Comparison of ENCODE assay signal across 12 cellular contexts in the genomic region with DNA sequence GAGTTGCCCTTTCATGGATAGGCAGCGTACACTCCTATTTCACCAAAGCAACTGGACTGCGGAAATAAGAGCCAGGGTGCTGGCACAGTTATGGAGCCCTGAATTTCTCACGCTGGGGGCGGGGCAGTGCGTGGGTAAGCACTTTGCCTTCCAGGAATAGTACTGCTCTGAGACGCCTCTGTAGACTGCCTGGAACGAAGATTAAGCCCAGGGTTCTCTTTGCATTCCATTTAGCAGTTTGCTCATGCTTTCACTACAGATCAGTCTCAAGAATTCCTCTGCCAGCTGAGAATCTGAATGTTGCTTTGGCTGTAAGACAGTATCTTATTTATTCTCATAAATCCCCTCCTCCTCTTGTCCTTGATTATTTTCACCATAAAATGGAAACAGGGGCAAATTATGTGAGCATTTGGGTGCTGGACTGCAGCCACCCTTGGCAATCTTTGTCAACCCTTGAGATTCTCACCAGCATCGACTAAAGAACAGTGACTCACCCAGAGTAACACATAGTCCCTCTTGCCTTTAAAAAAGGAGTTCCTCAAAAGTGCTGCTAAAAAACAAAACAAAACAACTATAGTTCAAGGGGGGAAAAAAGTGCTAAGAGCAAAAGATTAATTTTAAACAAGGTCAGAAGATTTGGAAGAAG.
A peak's percentile ranks its signal among the peaks of the same experiment; 100 is the strongest.
DNase-seq lines count a peak whose midpoint lies in the region; ATAC-seq and TF ChIP-seq lines count a peak whose summit lies in the region.
"Had no signal": no experiment of that assay in that cellular context is flagged by ENCODE, and none has a peak within 500 bp of the region (broad histone marks: within the 10 kb centered on the region; RNA-seq: fewer than 3 reads in every experiment).

No MANE protein-coding gene starts in this region.

- H3K4me1 ChIP-seq in SK-N-SH (ENCODE audit: control insufficient read depth in 1 of 2, insufficient read depth in 2 of 2, low read depth in 1 of 2, low read length in 1 of 2): no peaks in the 10 kb centered on the region; a peak in 1 of 4 replicates
- peaks cover 16% of the 10 kb centered on the region for H3K4me1 ChIP-seq in lower lobe of right lung
- peaks cover 14% of the 10 kb centered on the region for H3K4me1 ChIP-seq in upper lobe of right lung

- no peaks in the 10 kb centered on the region for H3F3A ChIP-seq in SK-N-SH (replicated peaks; ENCODE audit: insufficient read depth)

- DNase-seq in SK-N-SH: no peak
- DNase-seq in cardiac fibroblast (ENCODE audit: low read depth in 2 of 2): peak; percentile 38 to 76
- no peak for DNase-seq in lower lobe of right lung
- DNase-seq in upper lobe of right lung: no peak
- DNase-seq in NCI-H1092 treated with DMSO at 0.1 percent for 48 hours (lab: John Stamatoyannopoulos, UW): no peak
- DNase-seq in NCI-H1436 treated with DMSO at 0.1 percent for 48 hours (lab: John Stamatoyannopoulos, UW): no peak
- DNase-seq: cortex of kidney, H9, NCI-H1092, T1000 had no signal

- no peak for TF ChIP-seq CTCF in SK-N-SH (IDR thresholded peaks at IDR 0.05)
- TF ChIP-seq CTCF in cardiac fibroblast (IDR thresholded peaks at IDR 0.05; ENCODE audit: low read depth, low read length): no peak
- TF ChIP-seq CTCF in lower lobe of right lung (IDR thresholded peaks at IDR 0.05): no peak
- TF ChIP-seq CTCF in upper lobe of right lung (IDR thresholded peaks at IDR 0.05): no peak

- ATAC-seq in SK-N-SH treated with all-trans-retinoic acid at 6 μM for 48 hours (peak; percentile 31; the same call in 2 of the 3 replicates), lower lobe of right lung (peak; percentile 30 to 64), upper lobe of right lung (peak; percentile 38), HG02571 (IDR thresholded peaks at IDR 0.05; ENCODE audit: unreplicated experiment) (no peak)

- H3K9ac ChIP-seq in SK-N-SH: no peak overlapping the region

- no peak for TF ChIP-seq EP300 in SK-N-SH (IDR thresholded peaks at IDR 0.05; ENCODE audit: borderline replicate concordance in 1 of 2, low read depth in 1 of 2, low read length in 1 of 2)

- H4K20me1 ChIP-seq in SK-N-SH (ENCODE audit: insufficient read depth): no peaks in the 10 kb centered on the region

- CTCF ChIA-PET in SK-N-SH (lab: Yijun Ruan, JAX): no interaction called here

- no peaks in the 10 kb centered on the region for H3K79me2 ChIP-seq in SK-N-SH (ENCODE audit: insufficient read depth)

- H3K4me3 ChIP-seq in SK-N-SH (ENCODE audit: low read depth in 2 of 2, low read length in 1 of 2) (no peak overlapping the region), cardiac fibroblast (replicated peaks in 1 of 2; ENCODE audit: low read depth in 2 of 2, low read length in 2 of 2) (no peak overlapping the region), lower lobe of right lung (no peak overlapping the region), upper lobe of right lung (no peak overlapping the region)

- no peaks in the 10 kb centered on the region for H3K9me3 ChIP-seq in SK-N-SH
- no peaks in the 10 kb centered on the region for H3K9me3 ChIP-seq in lower lobe of right lung
- no peaks in the 10 kb centered on the region for H3K9me3 ChIP-seq in upper lobe of right lung

- H2AFZ ChIP-seq in SK-N-SH (ENCODE audit: low read depth): no peak overlapping the region

- TF ChIP-seq RAD21 in SK-N-SH (IDR thresholded peaks at IDR 0.05; ENCODE audit: low read length): no peak

- no peak overlapping the region for H3K4me2 ChIP-seq in SK-N-SH

- H3K9me2 ChIP-seq in SK-N-SH: no peaks in the 10 kb centered on the region

- WGBS in SK-N-SH (ENCODE audit: low lambda C conversion rate): 86% methylated on average over 8 of the region's 8 CpGs

- H3K36me3 ChIP-seq in SK-N-SH (replicated peaks in 1 of 2; ENCODE audit: control insufficient read depth in 1 of 2, insufficient read depth in 2 of 2, low read length in 1 of 2) (peaks cover 0 to 8% of the 10 kb centered on the region in 2 experiments), lower lobe of right lung (no peaks in the 10 kb centered on the region), upper lobe of right lung (no peaks in the 10 kb centered on the region)

- H3K27me3 ChIP-seq in SK-N-SH (ENCODE audit: insufficient read depth) (no peaks in the 10 kb centered on the region), lower lobe of right lung (ENCODE audit: low read depth) (no peaks in the 10 kb centered on the region), upper lobe of right lung (no peaks in the 10 kb centered on the region)

- H3K27ac ChIP-seq in SK-N-SH (ENCODE audit: low read depth in 2 of 2, low read length in 1 of 2): no peak overlapping the region
- H3K27ac ChIP-seq in lower lobe of right lung: no peak overlapping the region
- H3K27ac ChIP-seq in upper lobe of right lung: no peak overlapping the region

- POLR2A ChIA-PET in SK-N-SH (lab: Yijun Ruan, JAX): no interaction called here

- intact Hi-C loops in lower lobe of right lung (cut with DNase I) (no loop called here), upper lobe of right lung (cut with DNase I) (no loop called here)

TF ChIP-seq in SK-N-SH treated with all-trans-retinoic acid at 6 μM for 48 hours, 23 proteins besides CTCF, POLR2A, EP300 and RAD21 (continues in another document):
- TF ChIP-seq, protein P1, sequence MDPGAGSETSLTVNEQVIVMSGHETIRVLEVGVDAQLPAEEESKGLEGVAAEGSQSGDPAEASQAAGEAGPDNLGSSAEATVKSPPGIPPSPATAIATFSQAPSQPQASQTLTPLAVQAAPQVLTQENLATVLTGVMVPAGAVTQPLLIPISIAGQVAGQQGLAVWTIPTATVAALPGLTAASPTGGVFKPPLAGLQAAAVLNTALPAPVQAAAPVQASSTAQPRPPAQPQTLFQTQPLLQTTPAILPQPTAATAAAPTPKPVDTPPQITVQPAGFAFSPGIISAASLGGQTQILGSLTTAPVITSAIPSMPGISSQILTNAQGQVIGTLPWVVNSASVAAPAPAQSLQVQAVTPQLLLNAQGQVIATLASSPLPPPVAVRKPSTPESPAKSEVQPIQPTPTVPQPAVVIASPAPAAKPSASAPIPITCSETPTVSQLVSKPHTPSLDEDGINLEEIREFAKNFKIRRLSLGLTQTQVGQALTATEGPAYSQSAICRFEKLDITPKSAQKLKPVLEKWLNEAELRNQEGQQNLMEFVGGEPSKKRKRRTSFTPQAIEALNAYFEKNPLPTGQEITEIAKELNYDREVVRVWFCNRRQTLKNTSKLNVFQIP (CRISPR knock-in tag; IDR thresholded peaks at IDR 0.05; ENCODE audit: borderline replicate concordance, low read depth): no peak
- TF ChIP-seq, protein P2, sequence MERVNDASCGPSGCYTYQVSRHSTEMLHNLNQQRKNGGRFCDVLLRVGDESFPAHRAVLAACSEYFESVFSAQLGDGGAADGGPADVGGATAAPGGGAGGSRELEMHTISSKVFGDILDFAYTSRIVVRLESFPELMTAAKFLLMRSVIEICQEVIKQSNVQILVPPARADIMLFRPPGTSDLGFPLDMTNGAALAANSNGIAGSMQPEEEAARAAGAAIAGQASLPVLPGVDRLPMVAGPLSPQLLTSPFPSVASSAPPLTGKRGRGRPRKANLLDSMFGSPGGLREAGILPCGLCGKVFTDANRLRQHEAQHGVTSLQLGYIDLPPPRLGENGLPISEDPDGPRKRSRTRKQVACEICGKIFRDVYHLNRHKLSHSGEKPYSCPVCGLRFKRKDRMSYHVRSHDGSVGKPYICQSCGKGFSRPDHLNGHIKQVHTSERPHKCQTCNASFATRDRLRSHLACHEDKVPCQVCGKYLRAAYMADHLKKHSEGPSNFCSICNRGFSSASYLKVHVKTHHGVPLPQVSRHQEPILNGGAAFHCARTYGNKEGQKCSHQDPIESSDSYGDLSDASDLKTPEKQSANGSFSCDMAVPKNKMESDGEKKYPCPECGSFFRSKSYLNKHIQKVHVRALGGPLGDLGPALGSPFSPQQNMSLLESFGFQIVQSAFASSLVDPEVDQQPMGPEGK (CRISPR knock-in tag; IDR thresholded peaks at IDR 0.05; ENCODE audit: borderline replicate concordance): no peak
- TF ChIP-seq ZNF565 (CRISPR knock-in tag; conservative IDR thresholded peaks at IDR 0.05; ENCODE audit: low read depth): no peak
- TF ChIP-seq ZNF8 (CRISPR knock-in tag; IDR thresholded peaks at IDR 0.05): no peak
- no peak for TF ChIP-seq PPARA (CRISPR knock-in tag; IDR thresholded peaks at IDR 0.05; ENCODE audit: borderline replicate concordance)
- TF ChIP-seq ZNF70 (CRISPR knock-in tag; IDR thresholded peaks at IDR 0.05): no peak

TF ChIP-seq in SK-N-SH, 30 proteins besides CTCF, POLR2A, EP300 and RAD21:
- TF ChIP-seq FOXM1 (IDR thresholded peaks at IDR 0.05; ENCODE audit: low read depth): no peak
- TF ChIP-seq, protein P3, sequence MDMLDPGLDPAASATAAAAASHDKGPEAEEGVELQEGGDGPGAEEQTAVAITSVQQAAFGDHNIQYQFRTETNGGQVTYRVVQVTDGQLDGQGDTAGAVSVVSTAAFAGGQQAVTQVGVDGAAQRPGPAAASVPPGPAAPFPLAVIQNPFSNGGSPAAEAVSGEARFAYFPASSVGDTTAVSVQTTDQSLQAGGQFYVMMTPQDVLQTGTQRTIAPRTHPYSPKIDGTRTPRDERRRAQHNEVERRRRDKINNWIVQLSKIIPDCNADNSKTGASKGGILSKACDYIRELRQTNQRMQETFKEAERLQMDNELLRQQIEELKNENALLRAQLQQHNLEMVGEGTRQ (IDR thresholded peaks at IDR 0.05; ENCODE audit: borderline replicate concordance, low read depth, low read length): no peak
- no peak for TF ChIP-seq RFX5 (IDR thresholded peaks at IDR 0.05; ENCODE audit: low read length)
- no peak for TF ChIP-seq EZH2phosphoT487 (IDR thresholded peaks at IDR 0.05; ENCODE audit: borderline replicate concordance, low read depth)
- TF ChIP-seq JUND (IDR thresholded peaks at IDR 0.05): no peak

Comparison
In these comparisons a context has a peak if more than half of its experiments do, and no peak if none do; other contexts are left out.
1. DNase-seq: peak in cardiac fibroblast (2 of 2); none in SK-N-SH (single experiment), lower lobe of right lung (single experiment), upper lobe of right lung (single experiment), NCI-H1092 treated with DMSO at 0.1 percent for 48 hours (single experiment) and NCI-H1436 treated with DMSO at 0.1 percent for 48 hours (single experiment).